Comparison of ENCODE assay signal across 1 cellular context in the genomic region with DNA sequence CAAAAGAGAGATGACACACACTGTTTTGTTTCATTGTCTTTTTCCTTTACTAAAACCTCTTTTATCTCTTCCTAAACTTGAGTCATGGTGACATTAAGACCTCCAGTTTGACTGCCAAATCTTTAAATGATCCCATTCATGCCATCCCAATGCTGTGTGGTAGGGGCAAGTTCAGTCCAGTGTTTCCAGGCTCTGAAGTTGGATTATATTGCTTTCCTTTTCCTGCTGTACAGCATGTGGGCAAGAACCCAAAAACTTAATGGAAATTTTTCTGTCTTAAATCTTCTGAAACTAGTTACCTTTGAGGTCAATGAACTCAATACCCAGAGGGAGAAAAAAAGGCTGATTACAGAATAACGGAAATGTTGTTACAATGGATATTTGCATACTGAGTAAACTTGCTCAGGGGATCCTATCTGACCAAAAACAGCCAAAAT.
TF ChIP-seq lines count a peak whose summit lies in the region.

No MANE protein-coding gene starts in this region.

TF ChIP-seq in SK-N-SH, 30 proteins besides CTCF, POLR2A, EP300 and RAD21 (continued from another document):
- TF ChIP-seq, protein P1, sequence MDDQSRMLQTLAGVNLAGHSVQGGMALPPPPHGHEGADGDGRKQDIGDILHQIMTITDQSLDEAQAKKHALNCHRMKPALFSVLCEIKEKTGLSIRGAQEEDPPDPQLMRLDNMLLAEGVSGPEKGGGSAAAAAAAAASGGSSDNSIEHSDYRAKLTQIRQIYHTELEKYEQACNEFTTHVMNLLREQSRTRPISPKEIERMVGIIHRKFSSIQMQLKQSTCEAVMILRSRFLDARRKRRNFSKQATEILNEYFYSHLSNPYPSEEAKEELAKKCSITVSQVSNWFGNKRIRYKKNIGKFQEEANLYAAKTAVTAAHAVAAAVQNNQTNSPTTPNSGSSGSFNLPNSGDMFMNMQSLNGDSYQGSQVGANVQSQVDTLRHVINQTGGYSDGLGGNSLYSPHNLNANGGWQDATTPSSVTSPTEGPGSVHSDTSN (IDR thresholded peaks at IDR 0.05), result peak; percentile 78
- TF ChIP-seq MXI1 (IDR thresholded peaks at IDR 0.05; ENCODE audit: low read depth, low read length), result no peak
- TF ChIP-seq IRF3 (IDR thresholded peaks at IDR 0.05; ENCODE audit: low read depth, low read length), result no peak
- TF ChIP-seq SIN3A (IDR thresholded peaks at IDR 0.05; ENCODE audit: borderline replicate concordance, low read depth, low read length), result no peak
- TF ChIP-seq MAX (IDR thresholded peaks at IDR 0.05; ENCODE audit: low read depth), result no peak
- TF ChIP-seq POLR2AphosphoS5 (IDR thresholded peaks at IDR 0.05; ENCODE audit: low read depth, low read length), result no peak
- TF ChIP-seq MEF2A (IDR thresholded peaks at IDR 0.05; ENCODE audit: borderline replicate concordance, low read depth), result no peak; the same call in 1 of the 2 replicates
- TF ChIP-seq YY1 (IDR thresholded peaks at IDR 0.05; ENCODE audit: low read depth), result no peak
- no peak for TF ChIP-seq SMC3 (IDR thresholded peaks at IDR 0.05; ENCODE audit: low read depth, low read length)
- peak; percentile 66 for TF ChIP-seq JUND (IDR thresholded peaks at IDR 0.05)
- no peak for TF ChIP-seq USF2 (IDR thresholded peaks at IDR 0.05; ENCODE audit: borderline replicate concordance, low read depth, low read length)
